Comparison of ENCODE assay signal across 29 cellular contexts in the genomic region with DNA sequence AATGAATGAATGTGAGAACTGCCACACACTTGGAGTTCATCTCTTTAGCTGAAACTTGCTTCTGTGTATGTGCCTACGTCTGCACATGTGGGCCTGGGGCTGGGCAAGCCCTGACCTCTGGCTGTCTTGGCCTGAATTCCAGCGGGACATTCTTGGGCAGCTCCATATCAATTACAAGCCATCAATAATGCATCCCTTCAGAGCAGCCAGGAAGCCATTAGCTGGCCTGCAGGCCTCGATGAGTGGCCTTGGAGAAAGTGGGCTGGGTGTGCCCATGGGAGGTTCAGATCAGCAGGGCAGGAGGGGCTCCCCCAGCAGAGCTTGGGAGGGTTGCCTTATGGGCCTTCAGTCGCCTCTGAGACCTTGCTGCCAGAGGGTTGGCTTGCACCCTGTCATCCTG.
"Had no signal": no experiment of that assay in that cellular context is flagged by ENCODE, and none has a peak within 500 bp of the region (broad histone marks: within the 10 kb centered on the region; RNA-seq: fewer than 3 reads in every experiment).

No MANE protein-coding gene starts in this region.

- H3K27ac ChIP-seq: ovary, parathyroid adenoma, psoas muscle, right lobe of liver, sigmoid colon, skin epidermis, spleen, stomach, thoracic aorta, thyroid gland, tibial nerve, upper lobe of left lung, vagina had no signal

- ATAC-seq: naive thymus-derived CD4-positive, alpha-beta T cell; natural killer cell; psoas muscle; right cardiac atrium; right lobe of liver; stimulated activated effector memory CD8-positive, alpha-beta T cell treated with anti-CD3 and anti-CD28 coated beads, Interleukin-12 subunit alpha, Interleukin-12 subunit beta, amount 100 ng/mL, for 72 hours; stimulated activated naive B cell treated with anti-CD40 and anti-IgM and Interleukin-4, amounts not matched to agents 10 μg/mL and 1 μg/mL and 100 μg/mL, for 72 hours had no signal

- H3K4me3 Mint-ChIP-seq: natural killer cell; nephron; neural crest cell; stimulated activated effector memory CD8-positive, alpha-beta T cell treated with anti-CD3 and anti-CD28 coated beads, Interleukin-12 subunit alpha, Interleukin-12 subunit beta, amount 100 ng/mL, for 72 hours; stimulated activated naive B cell treated with anti-CD40 and anti-IgM and Interleukin-4, amounts not matched to agents 10 μg/mL and 1 μg/mL and 100 μg/mL, for 72 hours; stimulated activated naive CD8-positive, alpha-beta T cell treated with anti-CD3 and anti-CD28 coated beads, Interleukin-15, Interleukin-2, amounts not matched to agents 100 ng/mL and 50 ng/mL, for 24 hours had no signal

- H3K9me3 Mint-ChIP-seq: naive thymus-derived CD4-positive, alpha-beta T cell; natural killer cell; nephron; neural crest cell; stimulated activated effector memory CD8-positive, alpha-beta T cell treated with anti-CD3 and anti-CD28 coated beads, Interleukin-12 subunit alpha, Interleukin-12 subunit beta, amount 100 ng/mL, for 72 hours; stimulated activated naive CD8-positive, alpha-beta T cell treated with anti-CD3 and anti-CD28 coated beads, Interleukin-15, Interleukin-2, amounts not matched to agents 100 ng/mL and 50 ng/mL, for 24 hours had no signal

- H3K36me3 ChIP-seq: ovary, right lobe of liver, sigmoid colon, spleen, stomach, thoracic aorta, thyroid gland, tibial nerve, upper lobe of left lung, vagina had no signal

- H3K36me3 Mint-ChIP-seq: natural killer cell; stimulated activated effector memory CD8-positive, alpha-beta T cell treated with anti-CD3 and anti-CD28 coated beads, Interleukin-12 subunit alpha, Interleukin-12 subunit beta, amount 100 ng/mL, for 72 hours had no signal

- H3K4me3 ChIP-seq: ovary, psoas muscle, right lobe of liver, sigmoid colon, skin epidermis, smooth muscle cell, spleen, stomach, thoracic aorta, thyroid gland, tibial nerve, upper lobe of left lung, vagina had no signal

- H3K9me3 ChIP-seq: ovary, psoas muscle, right lobe of liver, sigmoid colon, spleen, stomach, thoracic aorta, thyroid gland, tibial nerve, upper lobe of left lung, vagina had no signal

- H3K27me3 ChIP-seq: ovary, right lobe of liver, thyroid gland, vagina had no signal

- H3K9ac ChIP-seq: parathyroid adenoma had no signal

- H3K4me1 ChIP-seq: parathyroid adenoma had no signal

- H3K27ac Mint-ChIP-seq: naive thymus-derived CD4-positive, alpha-beta T cell; natural killer cell; nephron; progenitor cell of endocrine pancreas; stimulated activated effector memory CD8-positive, alpha-beta T cell treated with anti-CD3 and anti-CD28 coated beads, Interleukin-12 subunit alpha, Interleukin-12 subunit beta, amount 100 ng/mL, for 72 hours; stimulated activated naive B cell treated with anti-CD40 and anti-IgM and Interleukin-4, amounts not matched to agents 10 μg/mL and 1 μg/mL and 100 μg/mL, for 72 hours; stimulated activated naive CD8-positive, alpha-beta T cell treated with anti-CD3 and anti-CD28 coated beads, Interleukin-15, Interleukin-2, amounts not matched to agents 100 ng/mL and 50 ng/mL, for 24 hours had no signal

- DNase-seq: naive thymus-derived CD4-positive, alpha-beta T cell; natural killer cell; occipital lobe; ovary; psoas muscle; right cardiac atrium; right lobe of liver; sigmoid colon; spleen; stimulated activated CD4-positive, alpha-beta T cell treated with anti-CD3 and anti-CD28 coated beads, Interleukin-12 subunit alpha, Interleukin-12 subunit beta, amount 100 ng/mL, for 4 hours; stimulated activated CD4-positive, alpha-beta T cell treated with anti-CD3 and anti-CD28 coated beads, Interleukin-1b, Interleukin-23, amount 100 ng/mL, for 48 hours; stimulated activated CD4-positive, alpha-beta T cell treated with anti-CD3 and anti-CD28 coated beads, Interleukin-4, amount 100 ng/mL, for 1 hour; stimulated activated naive B cell treated with anti-CD40 and anti-IgM and Interleukin-4, amounts not matched to agents 10 μg/mL and 1 μg/mL and 100 μg/mL, for 72 hours; stimulated activated naive CD4-positive, alpha-beta T cell treated with Interleukin-2 at 50 U/mL for 16 hours; stomach; thyroid gland; trophoblast cell; upper lobe of left lung had no signal

- H3K4me2 ChIP-seq: smooth muscle cell had no signal

- H3K79me2 ChIP-seq: parathyroid adenoma had no signal

- H2AFZ ChIP-seq: parathyroid adenoma had no signal
